In genomic region chr3:124671123-124671522, GRCh38 we compare ENCODE assay signal across 18 cellular contexts. TPM values are rescaled to one million over a fixed set of nuclear protein-coding genes. Genes with fewer than 3 reads are reported as not detected.
DNase-seq lines count a peak whose midpoint lies in the region; ATAC-seq and TF ChIP-seq lines count a peak whose summit lies in the region.
"Had no signal": no experiment of that assay in that cellular context is flagged by ENCODE, and none has a peak within 500 bp of the region (broad histone marks: within the 10 kb centered on the region; RNA-seq: fewer than 3 reads in every experiment).

No MANE protein-coding gene starts in this region.

- H3K9ac ChIP-seq in BLaER1 treated with 17β-estradiol and CSF1 and Interleukin-3, amounts not matched to agents 10 nM and 100 nM: no peak overlapping the region
- H3K9ac ChIP-seq: GM23248 had no signal

- peaks cover 6 to 11% (median 9%) of the 10 kb centered on the region in 10 experiments; a peak in 16 of 20 replicates for H3K4me1 ChIP-seq in BLaER1 treated with 17β-estradiol and CSF1 and Interleukin-3, amounts not matched to agents 10 nM and 100 nM
- peaks cover 11% of the 10 kb centered on the region for H3K4me1 ChIP-seq in CD8-positive, alpha-beta memory T cell (ENCODE audit: insufficient read depth, low read length)
- H3K4me1 ChIP-seq in A673 (ENCODE audit: insufficient read depth, low read length, poor library complexity, severe bottlenecking) (no peaks in the 10 kb centered on the region), esophagus squamous epithelium (no peaks in the 10 kb centered on the region)
- H3K4me1 ChIP-seq: BE2C, prostate gland, transverse colon had no signal

- peaks cover 0 to 20% (median 12%) of the 10 kb centered on the region in 11 experiments; a peak in 9 of 22 replicates for H3K36me3 ChIP-seq in BLaER1 treated with 17β-estradiol and CSF1 and Interleukin-3, amounts not matched to agents 10 nM and 100 nM
- H3K36me3 ChIP-seq in CD8-positive, alpha-beta memory T cell (ENCODE audit: insufficient read depth, low read length): no peaks in the 10 kb centered on the region
- H3K36me3 ChIP-seq in A673 (ENCODE audit: insufficient read depth, low read length, poor library complexity, severe bottlenecking) (no peaks in the 10 kb centered on the region), esophagus squamous epithelium (peaks cover 0 to 60% (median 0%) of the 10 kb centered on the region in 3 donors)
- H3K36me3 ChIP-seq: prostate gland had no signal

- CTCF ChIA-PET in CD8-positive, alpha-beta memory T cell (lab: Charles Lee): interaction anchor here (0.8 to 1.0 kb wide), 2 partner anchors 16 to 60 kb away, joined by 3 read pairs; no protein-coding TSS in a partner anchor
- CTCF ChIA-PET in A673 (lab: Charles Lee): no interaction called here

- peaks cover 2 to 17% (median 6%) of the 10 kb centered on the region in 3 donors for H3K36me3 Mint-ChIP-seq in CD8-positive, alpha-beta memory T cell
- H3K36me3 Mint-ChIP-seq in immature natural killer cell: peaks cover 15 to 27% (median 18%) of the 10 kb centered on the region in 3 donors

- peak overlapping the region in 3 of 11 experiments; percentile 32 to 41 (median 37); a peak in 3 of 22 replicates for H3K27ac ChIP-seq in BLaER1 treated with 17β-estradiol and CSF1 and Interleukin-3, amounts not matched to agents 10 nM and 100 nM
- no peak overlapping the region for H3K27ac ChIP-seq in CD8-positive, alpha-beta memory T cell (ENCODE audit: low read depth, low read length)
- H3K27ac ChIP-seq in A673 (ENCODE audit: low read depth, low read length, poor library complexity, severe bottlenecking) (no peak overlapping the region), esophagus squamous epithelium (no peak overlapping the region)
- H3K27ac ChIP-seq: GM23248, prostate gland, transverse colon had no signal

- no peak overlapping the region for H3K4me3 ChIP-seq in BLaER1 treated with 17β-estradiol and CSF1 and Interleukin-3, amounts not matched to agents 10 nM and 100 nM
- no peak overlapping the region for H3K4me3 ChIP-seq in CD8-positive, alpha-beta memory T cell (ENCODE audit: low read length)
- H3K4me3 ChIP-seq in A673 (ENCODE audit: low read depth, low read length, poor library complexity, severe bottlenecking) (no peak overlapping the region), esophagus squamous epithelium (no peak overlapping the region)
- H3K4me3 ChIP-seq: GM23248, heart left ventricle, prostate gland, transverse colon had no signal

- peak overlapping the region in 10 of 11 experiments; percentile 17 to 53 (median 39); a peak in 20 of 22 replicates for H3K4me2 ChIP-seq in BLaER1 treated with 17β-estradiol and CSF1 and Interleukin-3, amounts not matched to agents 10 nM and 100 nM

- H3K4me3 Mint-ChIP-seq in CD8-positive, alpha-beta memory T cell: peak overlapping the region in 6 of 7 donors; percentile 6 to 54 (median 32)
- H3K4me3 Mint-ChIP-seq in immature natural killer cell: peak overlapping the region; percentile 67 to 75 (median 73)
- H3K4me3 Mint-ChIP-seq: neural crest cell had no signal

- H3K9me3 Mint-ChIP-seq in CD8-positive, alpha-beta memory T cell: peaks cover 4 to 7% (median 5%) of the 10 kb centered on the region in 5 donors
- H3K9me3 Mint-ChIP-seq in immature natural killer cell: peaks cover 0 to 5% (median 5%) of the 10 kb centered on the region in 6 donors
- H3K9me3 Mint-ChIP-seq: neural crest cell had no signal

- 67 to 82% methylated on average over 5 of the region's 5 CpGs for WGBS in esophagus squamous epithelium, 2 donors

- TF ChIP-seq CTCF in A673 (conservative IDR thresholded peaks at IDR 0.05; ENCODE audit: low read depth, low read length) (no peak), esophagus squamous epithelium (IDR thresholded peaks at IDR 0.05) (no peak)

- H3K9me3 ChIP-seq in BLaER1 treated with 17β-estradiol and CSF1 and Interleukin-3, amounts not matched to agents 10 nM and 100 nM (replicated peaks in 1 of 11): peaks cover 11 to 22% (median 16%) of the 10 kb centered on the region in 11 experiments; a peak in 20 of 22 replicates
- no peaks in the 10 kb centered on the region for H3K9me3 ChIP-seq in CD8-positive, alpha-beta memory T cell (ENCODE audit: low read length)
- H3K9me3 ChIP-seq in A673 (ENCODE audit: low read depth, low read length, poor library complexity, severe bottlenecking) (no peaks in the 10 kb centered on the region), esophagus squamous epithelium (no peaks in the 10 kb centered on the region)
- H3K9me3 ChIP-seq: BE2C, heart left ventricle, prostate gland, transverse colon had no signal

- BruUV-seq in A673 (replicated peaks; lab: Mats Ljungman, UMichigan): no TSS peak

- intact Hi-C loops in left colon (cut with DNase I, micrococcal nuclease): no loop called here
- intact Hi-C loops in A673 (cut with micrococcal nuclease; ENCODE audit: unreplicated experiment): no loop called here
- intact Hi-C loops in esophagus squamous epithelium (cut with DNase I): no loop called here

- peak in 3 of 5 donors; percentile 6 to 53 (median 32) for DNase-seq in CD8-positive, alpha-beta memory T cell
- peak; percentile 49 for DNase-seq in UCSD-AML1 (lab: John Stamatoyannopoulos, UW; ENCODE audit: unreplicated experiment)
- DNase-seq in immature natural killer cell: peak; percentile 77 to 85 (median 84)
- DNase-seq in left colon: no peak
- no peak for DNase-seq in A673 (ENCODE audit: low spot score)
- DNase-seq in esophagus squamous epithelium (lab: John Stamatoyannopoulos, UW): no peak
- DNase-seq: BE2C; GM23248; heart left ventricle; IMR-90; mammary epithelial cell; NCI-H1105 treated with DMSO at 0.1 percent for 48 hours; stimulated activated CD4-positive, alpha-beta T cell treated with anti-CD3 and anti-CD28 coated beads, Interleukin-12 subunit alpha, Interleukin-12 subunit beta, amount 100 ng/mL, for 4 hours; transverse colon had no signal

- H4K20me1 ChIP-seq in BLaER1 treated with 17β-estradiol and CSF1 and Interleukin-3, amounts not matched to agents 10 nM and 100 nM: no peaks in the 10 kb centered on the region

- ATAC-seq in HG02759 (IDR thresholded peaks at IDR 0.05; ENCODE audit: unreplicated experiment) (no peak), left colon (no peak)

- TF ChIP-seq POLR2A in esophagus squamous epithelium (IDR thresholded peaks at IDR 0.05): no peak

- peaks cover 0 to 7% of the 10 kb centered on the region in 2 donors for H3K27me3 Mint-ChIP-seq in CD8-positive, alpha-beta memory T cell
- peaks cover 0 to 5% (median 3%) of the 10 kb centered on the region in 3 donors for H3K27me3 Mint-ChIP-seq in immature natural killer cell (ENCODE audit: low read depth in 3 of 3)

- POLR2A ChIA-PET in CD8-positive, alpha-beta memory T cell (lab: Charles Lee): no interaction called here
- POLR2A ChIA-PET in A673 (lab: Charles Lee; ENCODE audit: low non-redundant PET): no interaction called here

- peak overlapping the region; percentile 9 to 85 (median 70) for H3K27ac Mint-ChIP-seq in CD8-positive, alpha-beta memory T cell
- H3K27ac Mint-ChIP-seq in immature natural killer cell: peak overlapping the region; percentile 76 to 99 (median 94)

- peaks cover 14 to 20% (median 14%) of the 10 kb centered on the region in 3 donors for H3K4me1 Mint-ChIP-seq in CD8-positive, alpha-beta memory T cell
- H3K4me1 Mint-ChIP-seq in immature natural killer cell: peaks cover 48 to 63% of the 10 kb centered on the region in 2 donors
- H3K4me1 Mint-ChIP-seq: neural crest cell had no signal

- H3K27me3 ChIP-seq in BLaER1 treated with 17β-estradiol and CSF1 and Interleukin-3, amounts not matched to agents 10 nM and 100 nM: no peaks in the 10 kb centered on the region
- H3K27me3 ChIP-seq in CD8-positive, alpha-beta memory T cell (ENCODE audit: insufficient read depth, low read length, poor library complexity, severe bottlenecking): no peaks in the 10 kb centered on the region
- H3K27me3 ChIP-seq in A673 (replicated peaks; ENCODE audit: insufficient read depth, low read depth, low read length, poor library complexity) (no peaks in the 10 kb centered on the region), esophagus squamous epithelium (no peaks in the 10 kb centered on the region)
- H3K27me3 ChIP-seq: BE2C, heart left ventricle, transverse colon had no signal

RNA-seq across cellular contexts. Expression of gene UMPS, which starts 59.1 kb away (rescaled TPM):
- 10 to 100 TPM; 65.2 to 74.1 TPM for total RNA-seq in CD8-positive, alpha-beta memory T cell
- 26.4 TPM for polyA plus RNA-seq in CD8-positive, alpha-beta memory T cell
- polyA plus RNA-seq in immature natural killer cell: 10 to 100 TPM; 10.5 to 24.1 (median 10.6) TPM
- total RNA-seq in left colon: 10 to 100 TPM; 23.1 to 25.3 TPM
- total RNA-seq in A673 (2021): 100 and 118 TPM in 2 replicates
- 10 to 100 TPM; 11.6 to 33.5 (median 29.2) TPM for total RNA-seq in esophagus squamous epithelium

Comparison
In these comparisons a context has a peak if more than half of its experiments do, and no peak if none do; other contexts are left out.
1. DNase-seq: peak in CD8-positive, alpha-beta memory T cell (3 of 5), UCSD-AML1 (single experiment) and immature natural killer cell (3 of 3); none in left colon (0 of 2), A673 (single experiment) and esophagus squamous epithelium (single experiment).